13 cellular contexts compared by ENCODE assay signal in genomic region chr4:123744664-123745290, GRCh38.
DNase-seq lines count a peak whose midpoint lies in the region; ATAC-seq and TF ChIP-seq lines count a peak whose summit lies in the region.
"Had no signal": no experiment of that assay in that cellular context is flagged by ENCODE, and none has a peak within 500 bp of the region (broad histone marks: within the 10 kb centered on the region; RNA-seq: fewer than 3 reads in every experiment).

No MANE protein-coding gene starts in this region.

- H3K4me3 ChIP-seq in GM12865 (ENCODE audit: low read depth, low read length): no peak overlapping the region
- H3K4me3 ChIP-seq in ovary: no peak overlapping the region
- H3K4me3 ChIP-seq: BLaER1, MG63 had no signal

- 34 to 39% (median 36%) methylated on average over 8 of the region's 8 CpGs for WGBS in ovary, 3 donors

- H3K36me3 ChIP-seq in ovary: no peaks in the 10 kb centered on the region
- H3K36me3 ChIP-seq: BLaER1, MG63, neutrophil had no signal

- H3K9me3 ChIP-seq in ovary: no peaks in the 10 kb centered on the region
- H3K9me3 ChIP-seq: BLaER1, MG63, neutrophil had no signal

- peak; percentile 73 for ATAC-seq in Right ventricle myocardium superior (ENCODE audit: poor library complexity)
- ATAC-seq: PC-3 had no signal

- no peaks in the 10 kb centered on the region for H3K27me3 Mint-ChIP-seq in osteocyte (ENCODE audit: unreplicated experiment)

- H3K27ac Mint-ChIP-seq in osteocyte (ENCODE audit: unreplicated experiment): no peak overlapping the region

- H3K4me3 Mint-ChIP-seq in osteocyte (ENCODE audit: unreplicated experiment): no peak overlapping the region

- intact Hi-C loops in Right ventricle myocardium superior (cut with DNase I): no loop called here
- intact Hi-C loops in ovary (cut with DNase I): no loop called here

- DNase-seq in GM12865 (ENCODE audit: low read depth) (peak; percentile 13), SKM-1 treated with dmso at 0.1 percent for 144 hours (lab: John Stamatoyannopoulos, UW; ENCODE audit: unreplicated experiment) (peak; percentile 88), Right ventricle myocardium superior (no peak), ovary (peak; percentile 24 to 61 (median 44)), NCI-H748 treated with DMSO at 0.1 percent for 48 hours (lab: John Stamatoyannopoulos, UW) (no peak), COLO829 (ENCODE audit: low spot score) (no peak), NCI-H1105 (lab: John Stamatoyannopoulos, UW) (no peak), osteocyte (ENCODE audit: extremely low spot score, unreplicated experiment) (no peak)
- DNase-seq: activated CD4-positive, alpha-beta T cell treated with anti-CD3 and anti-CD28 coated beads for 48 hours; MG63; PC-3 had no signal

- no peak for TF ChIP-seq POLR2A in ovary (IDR thresholded peaks at IDR 0.05)

- H3K4me1 ChIP-seq in ovary (ENCODE audit: insufficient read depth): peaks cover 1% of the 10 kb centered on the region

- H3K4me1 Mint-ChIP-seq in osteocyte (ENCODE audit: unreplicated experiment): peaks cover 24% of the 10 kb centered on the region

- no peaks in the 10 kb centered on the region for H3K27me3 ChIP-seq in ovary
- H3K27me3 ChIP-seq: BLaER1, MG63, neutrophil had no signal

- TF ChIP-seq CTCF in GM12865 (IDR thresholded peaks at IDR 0.05; ENCODE audit: insufficient read depth, low read depth, low read length, missing control alignments): no peak
- no peak for TF ChIP-seq CTCF in ovary (IDR thresholded peaks at IDR 0.05)
- TF ChIP-seq CTCF in osteocyte (IDR thresholded peaks at IDR 0.05): no peak

- peaks cover 1% of the 10 kb centered on the region for H3K36me3 Mint-ChIP-seq in osteocyte (ENCODE audit: unreplicated experiment)

- no peak overlapping the region for H3K27ac ChIP-seq in ovary
- H3K27ac ChIP-seq: BLaER1, neutrophil had no signal

- peaks cover 5% of the 10 kb centered on the region for H3K9me3 Mint-ChIP-seq in osteocyte (ENCODE audit: unreplicated experiment)

- no peak for TF ChIP-seq EP300 in ovary (IDR thresholded peaks at IDR 0.05)

Comparison
In these comparisons a context has a peak if more than half of its experiments do, and no peak if none do; other contexts are left out.
1. DNase-seq: peak in GM12865 (single experiment), SKM-1 treated with dmso at 0.1 percent for 144 hours (single experiment) and ovary (5 of 5); none in Right ventricle myocardium superior (single experiment), NCI-H748 treated with DMSO at 0.1 percent for 48 hours (single experiment), COLO829 (single experiment), NCI-H1105 (single experiment) and osteocyte (single experiment).